1 cellular context compared by ENCODE assay signal in the genomic region with DNA sequence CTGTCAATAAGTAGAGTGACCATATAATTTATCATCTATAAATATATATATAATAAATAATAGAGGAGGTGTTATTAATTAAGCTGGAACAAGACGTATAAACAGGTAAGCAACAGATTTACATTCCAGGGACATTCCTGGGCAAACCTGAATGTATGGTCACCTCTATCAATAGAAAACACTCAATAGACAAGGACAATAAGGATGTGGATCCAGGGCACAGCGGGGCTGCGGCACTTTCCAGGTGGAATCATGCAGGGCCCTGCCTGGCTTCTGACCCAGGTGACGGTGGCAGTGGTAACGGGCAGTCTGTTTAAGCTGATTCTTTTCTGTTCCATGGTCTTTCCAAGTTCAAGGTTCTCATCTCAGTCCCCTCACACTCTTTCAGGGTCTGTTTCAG.
TF ChIP-seq lines count a peak whose summit lies in the region.

No MANE protein-coding gene starts in this region.

TF ChIP-seq in H1, 55 proteins besides CTCF, POLR2A, EP300 and RAD21:
- TF ChIP-seq BCL11A (IDR thresholded peaks at IDR 0.05; ENCODE audit: low read depth in 2 of 2, low read length in 2 of 2) (no peak), TEAD4 (IDR thresholded peaks at IDR 0.05; ENCODE audit: low read depth, low read length) (peak; percentile 82)
